1 cellular context compared by ENCODE assay signal in the genomic region with DNA sequence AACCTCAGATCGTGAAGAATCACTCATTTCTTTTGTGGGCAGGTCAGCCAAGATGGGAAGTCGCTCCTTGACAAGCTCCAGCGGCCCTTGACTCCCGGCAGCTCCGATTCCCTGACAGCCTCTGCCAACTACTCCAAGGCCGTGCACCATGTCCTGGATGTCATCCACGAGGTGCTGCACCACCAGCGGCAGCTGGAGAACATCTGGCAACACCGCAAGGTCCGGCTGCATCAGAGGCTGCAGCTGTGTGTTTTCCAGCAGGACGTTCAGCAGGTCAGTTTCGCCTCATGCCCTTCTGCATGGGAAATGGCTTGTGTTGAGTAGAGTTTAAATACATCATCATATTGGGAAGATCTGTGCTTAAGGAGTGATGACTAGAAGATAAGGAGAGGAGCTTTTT.
TF ChIP-seq lines count a peak whose summit lies in the region.

No MANE protein-coding gene starts in this region.

TF ChIP-seq in H1, 55 proteins besides CTCF, POLR2A, EP300 and RAD21:
- TF ChIP-seq FOSL1 (IDR thresholded peaks at IDR 0.05; ENCODE audit: insufficient read depth, low read depth, low read length) (no peak), CEBPB (IDR thresholded peaks at IDR 0.05; ENCODE audit: low read depth, low read length) (no peak), TBP (IDR thresholded peaks at IDR 0.05; ENCODE audit: low read depth, low read length) (no peak), SAP30 (IDR thresholded peaks at IDR 0.05; ENCODE audit: insufficient read depth, insufficient replicate concordance, low read length) (no peak), HDAC6 (IDR thresholded peaks at IDR 0.05; ENCODE audit: low read depth, low read length) (no peak), TEAD4 (IDR thresholded peaks at IDR 0.05; ENCODE audit: low read depth, low read length) (no peak), EZH2 (IDR thresholded peaks at IDR 0.05; ENCODE audit: low read depth, low read length, severe bottlenecking) (no peak), NRF1 (IDR thresholded peaks at IDR 0.05; ENCODE audit: low read depth, low read length) (no peak)
- TF ChIP-seq, protein P1, sequence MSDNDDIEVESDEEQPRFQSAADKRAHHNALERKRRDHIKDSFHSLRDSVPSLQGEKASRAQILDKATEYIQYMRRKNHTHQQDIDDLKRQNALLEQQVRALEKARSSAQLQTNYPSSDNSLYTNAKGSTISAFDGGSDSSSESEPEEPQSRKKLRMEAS (IDR thresholded peaks at IDR 0.05) = no peak
- TF ChIP-seq, protein P2, sequence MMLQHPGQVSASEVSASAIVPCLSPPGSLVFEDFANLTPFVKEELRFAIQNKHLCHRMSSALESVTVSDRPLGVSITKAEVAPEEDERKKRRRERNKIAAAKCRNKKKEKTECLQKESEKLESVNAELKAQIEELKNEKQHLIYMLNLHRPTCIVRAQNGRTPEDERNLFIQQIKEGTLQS (IDR thresholded peaks at IDR 0.05; ENCODE audit: insufficient read depth, low read depth, low read length) = no peak
